ENCODE assay signal across 13 cellular contexts in genomic region chr4:109820563-109820962, GRCh38. TPM values are rescaled to one million over a fixed set of nuclear protein-coding genes. Genes with fewer than 3 reads are reported as not detected.
A peak's percentile ranks its signal among the peaks of the same experiment; 100 is the strongest.
DNase-seq lines count a peak whose midpoint lies in the region; ATAC-seq and TF ChIP-seq lines count a peak whose summit lies in the region.
"Had no signal": no experiment of that assay in that cellular context is flagged by ENCODE, and none has a peak within 500 bp of the region (broad histone marks: within the 10 kb centered on the region; RNA-seq: fewer than 3 reads in every experiment).

No MANE protein-coding gene starts in this region.

- no peak for TF ChIP-seq CTCF in retinal pigment epithelial cell (conservative IDR thresholded peaks at IDR 0.05; ENCODE audit: low read depth, low read length)

- H3K27ac Mint-ChIP-seq in activated naive CD4-positive, alpha-beta T cell treated with anti-CD3 and anti-CD28 coated beads for 36 hours: peak overlapping the region; percentile 42
- peak overlapping the region; percentile 32 for H3K27ac Mint-ChIP-seq in central memory CD8-positive, alpha-beta T cell (ENCODE audit: low read depth)

- no peak for ATAC-seq in central memory CD8-positive, alpha-beta T cell (replicated peaks; ENCODE audit: extremely low read depth, poor library complexity, severe bottlenecking)
- ATAC-seq in GM21786 (IDR thresholded peaks at IDR 0.05; ENCODE audit: unreplicated experiment) (no peak), GM21717 (IDR thresholded peaks at IDR 0.05; ENCODE audit: unreplicated experiment) (no peak), HG03045 (IDR thresholded peaks at IDR 0.05; ENCODE audit: unreplicated experiment) (no peak)

- no peak for DNase-seq in activated naive CD4-positive, alpha-beta T cell treated with anti-CD3 and anti-CD28 coated beads for 36 hours
- DNase-seq in activated naive CD4-positive, alpha-beta T cell treated with anti-CD3 and anti-CD28 coated beads, Interleukin-2, amount 50 U/mL, for 16 hours: no peak
- DNase-seq in NCI-H446 (lab: John Stamatoyannopoulos, UW): peak; percentile 31 to 80
- no peak for DNase-seq in central memory CD8-positive, alpha-beta T cell (ENCODE audit: low spot score in 2 of 2)
- DNase-seq in retinal pigment epithelial cell (ENCODE audit: low read depth): peak; percentile 43
- DNase-seq: DND-41, NCI-H2107 had no signal

- no peak overlapping the region for H3K4me3 ChIP-seq in retinal pigment epithelial cell (ENCODE audit: low read length)
- H3K4me3 ChIP-seq: SK-N-MC, thoracic aorta had no signal

- CTCF ChIA-PET in activated naive CD4-positive, alpha-beta T cell treated with anti-CD3 and anti-CD28 coated beads for 36 hours (lab: Charles Lee): interaction anchor here (0.7 to 1.0 kb wide), 2 partner anchors 226 to 415 kb away, joined by 3 read pairs; no protein-coding TSS in a partner anchor

- H3K4me1 Mint-ChIP-seq in activated naive CD4-positive, alpha-beta T cell treated with anti-CD3 and anti-CD28 coated beads for 36 hours (ENCODE audit: low read depth): peaks cover 60% of the 10 kb centered on the region
- H3K4me1 Mint-ChIP-seq in central memory CD8-positive, alpha-beta T cell: peaks cover 43% of the 10 kb centered on the region

- no peaks in the 10 kb centered on the region for H3K9me3 Mint-ChIP-seq in activated naive CD4-positive, alpha-beta T cell treated with anti-CD3 and anti-CD28 coated beads for 36 hours
- no peaks in the 10 kb centered on the region for H3K9me3 Mint-ChIP-seq in central memory CD8-positive, alpha-beta T cell

- intact Hi-C loops in activated naive CD4-positive, alpha-beta T cell treated with anti-CD3 and anti-CD28 coated beads for 36 hours (cut with micrococcal nuclease): loop anchor here (10.0 kb wide), 1 partner anchor 986 kb away; no protein-coding TSS in a partner anchor

- H3K4me3 Mint-ChIP-seq in activated naive CD4-positive, alpha-beta T cell treated with anti-CD3 and anti-CD28 coated beads for 36 hours: no peak overlapping the region
- no peak overlapping the region for H3K4me3 Mint-ChIP-seq in central memory CD8-positive, alpha-beta T cell

- H3K27me3 Mint-ChIP-seq in activated naive CD4-positive, alpha-beta T cell treated with anti-CD3 and anti-CD28 coated beads for 36 hours (ENCODE audit: low read depth): no peaks in the 10 kb centered on the region
- no peaks in the 10 kb centered on the region for H3K27me3 Mint-ChIP-seq in central memory CD8-positive, alpha-beta T cell

- H3K36me3 Mint-ChIP-seq in activated naive CD4-positive, alpha-beta T cell treated with anti-CD3 and anti-CD28 coated beads for 36 hours (ENCODE audit: low read depth): peaks cover 54% of the 10 kb centered on the region
- peaks cover 43% of the 10 kb centered on the region for H3K36me3 Mint-ChIP-seq in central memory CD8-positive, alpha-beta T cell (ENCODE audit: insufficient read depth)

RNA-seq across cellular contexts. Expression of gene GAR1, which starts 5.0 kb away (rescaled TPM):
- total RNA-seq in activated naive CD4-positive, alpha-beta T cell treated with anti-CD3 and anti-CD28 coated beads for 36 hours: 10 to 100 TPM; 18.9 to 24.4 TPM

RNA-seq across cellular contexts. Expression of gene RRH, which starts 7.2 kb away (rescaled TPM):
- total RNA-seq in activated naive CD4-positive, alpha-beta T cell treated with anti-CD3 and anti-CD28 coated beads for 36 hours: not detected
- total RNA-seq: fibroblast of villous mesenchyme had no signal

RNA-seq across cellular contexts. Expression of gene CFI, which starts 18.8 kb away (rescaled TPM):
- total RNA-seq in activated naive CD4-positive, alpha-beta T cell treated with anti-CD3 and anti-CD28 coated beads for 36 hours: not detected

RNA-seq across cellular contexts. Expression of gene LRIT3, which starts 27.3 kb away (rescaled TPM):
- under 1 TPM in 1 of 2 experiments, not detected in 1; 0.05 TPM for total RNA-seq in activated naive CD4-positive, alpha-beta T cell treated with anti-CD3 and anti-CD28 coated beads for 36 hours
- total RNA-seq: fibroblast of villous mesenchyme had no signal

Comparison
In these comparisons a context has a peak if more than half of its experiments do, and no peak if none do; other contexts are left out.
1. DNase-seq: peak in NCI-H446 (2 of 2) and retinal pigment epithelial cell (single experiment); none in activated naive CD4-positive, alpha-beta T cell treated with anti-CD3 and anti-CD28 coated beads for 36 hours (single experiment), activated naive CD4-positive, alpha-beta T cell treated with anti-CD3 and anti-CD28 coated beads, Interleukin-2, amount 50 U/mL, for 16 hours (single experiment) and central memory CD8-positive, alpha-beta T cell (0 of 2).